12 cellular contexts compared by ENCODE assay signal in genomic region chrX:137566746-137567473, GRCh38. TPM values are rescaled to one million over a fixed set of nuclear protein-coding genes. Genes with fewer than 3 reads are reported as not detected.
DNase-seq lines count a peak whose midpoint lies in the region; ATAC-seq, FAIRE-seq and TF ChIP-seq lines count a peak whose summit lies in the region.
"Had no signal": no experiment of that assay in that cellular context is flagged by ENCODE, and none has a peak within 500 bp of the region (broad histone marks: within the 10 kb centered on the region; RNA-seq: fewer than 3 reads in every experiment).

No MANE protein-coding gene starts in this region.

- FAIRE-seq in frontal cortex (lab: Jason Lieb, UNC): no peak
- FAIRE-seq: RCC 7860 had no signal

- H3K36me3 ChIP-seq in NT2/D1 (ENCODE audit: insufficient read depth, insufficient read length, low read length) (peaks cover 9% of the 10 kb centered on the region), gastroesophageal sphincter (no peaks in the 10 kb centered on the region)
- H3K36me3 ChIP-seq: upper lobe of right lung had no signal

- H3K4me3 ChIP-seq in NT2/D1 (ENCODE audit: insufficient read length, low read depth) (peak overlapping the region; percentile 69), gastroesophageal sphincter (peak overlapping the region; percentile 59 to 64)

- DNase-seq in NCI-H82 (lab: John Stamatoyannopoulos, UW): peak; percentile 5
- no peak for DNase-seq in NCI-H82 treated with DMSO at 0.1 percent for 48 hours (lab: John Stamatoyannopoulos, UW; ENCODE audit: unreplicated experiment)
- no peak for DNase-seq in NT2/D1 (ENCODE audit: low read depth, low spot score)
- no peak for DNase-seq in sciatic nerve (ENCODE audit: low spot score)
- no peak for DNase-seq in frontal cortex (ENCODE audit: low spot score in 2 of 2)
- DNase-seq in foreskin melanocyte: no peak
- DNase-seq in DMS79 treated with DMSO at 0.1 percent for 48 hours (lab: John Stamatoyannopoulos, UW): no peak
- DNase-seq: effector memory CD4-positive, alpha-beta T cell; upper lobe of right lung had no signal

- H3K27me3 ChIP-seq in NT2/D1 (ENCODE audit: insufficient read depth, insufficient read length) (no peaks in the 10 kb centered on the region), gastroesophageal sphincter (peaks cover 95% of the 10 kb centered on the region)

- no CpG with 5 or more reads among the region's 72 CpGs for WGBS in gastroesophageal sphincter (ENCODE audit: low coverage in 1 of 2), 2 donors

- TF ChIP-seq EP300 in gastroesophageal sphincter (IDR thresholded peaks at IDR 0.05): no peak

- peak overlapping the region; percentile 90 for H3K9ac ChIP-seq in NT2/D1 (ENCODE audit: insufficient read length, low read depth)

- no peak for ATAC-seq in gastroesophageal sphincter
- peak; percentile 15 for ATAC-seq in sciatic nerve

- H3K4me1 ChIP-seq in NT2/D1 (ENCODE audit: insufficient read depth, insufficient read length) (no peaks in the 10 kb centered on the region), gastroesophageal sphincter (peaks cover 0 to 30% (median 6%) of the 10 kb centered on the region in 3 donors)

- H3K27ac ChIP-seq in gastroesophageal sphincter: no peak overlapping the region
- H3K27ac ChIP-seq: upper lobe of right lung had no signal

- TF ChIP-seq CTCF in gastroesophageal sphincter (IDR thresholded peaks at IDR 0.05): no peak

- H3K9me3 ChIP-seq in NT2/D1 (ENCODE audit: insufficient read depth, low read length) (no peaks in the 10 kb centered on the region), gastroesophageal sphincter (no peaks in the 10 kb centered on the region)
- H3K9me3 ChIP-seq: upper lobe of right lung had no signal

- intact Hi-C loops in sciatic nerve (cut with DNase I): no loop called here

- no peak for TF ChIP-seq POLR2A in gastroesophageal sphincter (IDR thresholded peaks at IDR 0.05)

RNA-seq across cellular contexts. Expression of gene ZIC3, which starts 1.0 kb away (rescaled TPM):
- total RNA-seq in gastroesophageal sphincter (not detected), sciatic nerve (not detected), frontal cortex (2.0 TPM)
- total RNA-seq: MCF 10A, upper lobe of right lung had no signal
